Comparison of ENCODE assay signal across 9 cellular contexts in the genomic region with DNA sequence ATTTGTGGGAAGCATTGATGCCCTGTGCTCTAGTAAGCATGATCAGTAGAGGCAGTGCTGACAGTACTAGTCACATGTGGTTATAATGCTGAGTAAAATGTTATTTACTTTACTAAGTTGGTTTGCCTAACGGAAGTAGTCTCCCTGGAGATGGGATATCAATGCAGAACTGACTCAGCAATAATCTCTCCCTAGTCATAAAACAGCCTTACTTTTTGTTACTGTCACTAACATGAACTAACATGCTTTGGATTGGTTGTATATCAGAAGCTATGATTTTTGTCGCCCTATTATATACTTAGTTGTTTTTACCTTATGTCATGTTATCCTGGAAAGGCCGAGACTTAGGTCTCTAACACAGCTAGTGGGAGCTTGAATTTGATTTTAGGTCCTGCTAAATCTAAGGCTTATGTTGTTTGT. TPM values are rescaled to one million over a fixed set of nuclear protein-coding genes. Genes with fewer than 3 reads are reported as not detected.
DNase-seq lines count a peak whose midpoint lies in the region; ATAC-seq, FAIRE-seq and TF ChIP-seq lines count a peak whose summit lies in the region.
"Had no signal": no experiment of that assay in that cellular context is flagged by ENCODE, and none has a peak within 500 bp of the region (broad histone marks: within the 10 kb centered on the region; RNA-seq: fewer than 3 reads in every experiment).

No MANE protein-coding gene starts in this region.

- FAIRE-seq in HepG2 (lab: Jason Lieb, UNC), result no peak

- H3K9me3 Mint-ChIP-seq in CD8-positive, alpha-beta memory T cell, result peaks cover 0 to 12% (median 4%) of the 10 kb centered on the region in 5 donors
- H3K9me3 Mint-ChIP-seq in activated CD8-positive, alpha-beta T cell treated with anti-CD3 and anti-CD28 coated beads for 36 hours, result peaks cover 4% of the 10 kb centered on the region

- peaks cover 97% of the 10 kb centered on the region for H3K79me2 ChIP-seq in HepG2 (ENCODE audit: insufficient read depth, low read length)

- in situ Hi-C loops in KBM-7 (cut with MboI; ENCODE audit: low pct_unique_long_range_greater_than_20kb, low sequenced_read_pairs), result no loop called here
- in situ Hi-C loops in HepG2 (cut with HindIII; ENCODE audit: extremely low pct_ligation_motif_present, low pct_unique_long_range_greater_than_20kb), result no loop called here

- H3K4me1 Mint-ChIP-seq in CD8-positive, alpha-beta memory T cell, result peaks cover 35 to 88% (median 87%) of the 10 kb centered on the region in 3 donors
- H3K4me1 Mint-ChIP-seq in activated CD8-positive, alpha-beta T cell treated with anti-CD3 and anti-CD28 coated beads for 36 hours (ENCODE audit: low read depth), result peaks cover 38% of the 10 kb centered on the region

- H2AFZ ChIP-seq in HepG2 (ENCODE audit: low read length), result no peak overlapping the region

- no peak overlapping the region for H3K9ac ChIP-seq in HepG2 (ENCODE audit: insufficient read depth, low read depth, low read length)

- H3K36me3 ChIP-seq in HepG2 (replicated peaks in 1 of 2; ENCODE audit: control insufficient read depth in 1 of 2, insufficient read depth in 2 of 2, low read length in 2 of 2), result no peaks in the 10 kb centered on the region
- H3K36me3 ChIP-seq in CD8-positive, alpha-beta memory T cell (ENCODE audit: insufficient read depth, low read length), result no peaks in the 10 kb centered on the region

- no TSS peak for BruUV-seq in HepG2 (replicated peaks; lab: Mats Ljungman, UMichigan)

- no peak overlapping the region for H3K4me3 Mint-ChIP-seq in CD8-positive, alpha-beta memory T cell
- H3K4me3 Mint-ChIP-seq in activated CD8-positive, alpha-beta T cell treated with anti-CD3 and anti-CD28 coated beads for 36 hours, result no peak overlapping the region

- TF ChIP-seq RAD21 in HepG2 (CRISPR knock-in tag; IDR thresholded peaks at IDR 0.05), result no peak

- CTCF ChIA-PET in HepG2 (lab: Yijun Ruan, JAX; ENCODE audit: low intra/inter-chr PET ratio, low total read pairs), result no interaction called here
- CTCF ChIA-PET in CD8-positive, alpha-beta memory T cell (lab: Charles Lee), result interaction anchor here (1.4 kb wide), 1 partner anchor 28 kb away, joined by 3 read pairs; no protein-coding TSS in a partner anchor
- CTCF ChIA-PET in activated CD8-positive, alpha-beta T cell treated with anti-CD3 and anti-CD28 coated beads for 36 hours (lab: Charles Lee), result interaction anchor here (1.4 to 1.9 kb wide), 2 partner anchors 28 to 98 kb away, joined by 5 read pairs; no protein-coding TSS in a partner anchor

- no peak overlapping the region for H3K27ac Mint-ChIP-seq in CD8-positive, alpha-beta memory T cell
- H3K27ac Mint-ChIP-seq in activated CD8-positive, alpha-beta T cell treated with anti-CD3 and anti-CD28 coated beads for 36 hours, result no peak overlapping the region

- TF ChIP-seq EP300 in HepG2 (IDR thresholded peaks at IDR 0.05; ENCODE audit: low read depth in 2 of 2, low read length in 2 of 2) (peak in 1 of 2 experiments; percentile 50; a peak in 2 of 4 replicates), HepG2 (CRISPR knock-in tag; IDR thresholded peaks at IDR 0.05; ENCODE audit: borderline replicate concordance) (no peak)

- DNase-seq in AG20443 (ENCODE audit: low spot score), result peak; percentile 33
- DNase-seq in KBM-7, result peak; percentile 71
- peak; percentile 82 to 86 for DNase-seq in cardiac fibroblast (ENCODE audit: low read depth in 2 of 2)
- DNase-seq in HepG2 (ENCODE audit: low spot score), result peak; percentile 73
- DNase-seq in CD8-positive, alpha-beta memory T cell, result no peak
- no peak for DNase-seq in activated CD8-positive, alpha-beta T cell treated with anti-CD3 and anti-CD28 coated beads for 36 hours
- DNase-seq: activated effector memory CD4-positive, alpha-beta T cell treated with Interleukin-2 at 50 U/mL for 16 hours had no signal

- H3K4me1 ChIP-seq in HepG2 (ENCODE audit: insufficient read depth, low read length), result peaks cover 78% of the 10 kb centered on the region
- peaks cover 12% of the 10 kb centered on the region for H3K4me1 ChIP-seq in CD8-positive, alpha-beta memory T cell (ENCODE audit: insufficient read depth, low read length)

- H3K27me3 ChIP-seq in HepG2 (ENCODE audit: control insufficient read depth in 1 of 2, insufficient read depth in 2 of 2, low read length in 2 of 2), result no peaks in the 10 kb centered on the region
- no peaks in the 10 kb centered on the region for H3K27me3 ChIP-seq in CD8-positive, alpha-beta memory T cell (ENCODE audit: insufficient read depth, low read length, poor library complexity, severe bottlenecking)

- 0 out of 2 replicates have a peak overlapping the region, but pooled peaks have one; percentile 1 for H3K4me2 ChIP-seq in HepG2 (ENCODE audit: low read depth, low read length)

- H3K27ac ChIP-seq in HepG2 (ENCODE audit: extremely low read length, insufficient read depth, low read length), result peak overlapping the region; percentile 71
- no peak overlapping the region for H3K27ac ChIP-seq in CD8-positive, alpha-beta memory T cell (ENCODE audit: low read depth, low read length)

- ATAC-seq in HepG2 (peak; percentile 65), HG03025 (IDR thresholded peaks at IDR 0.05; ENCODE audit: low FRiP score, unreplicated experiment) (no peak), GM18511 (IDR thresholded peaks at IDR 0.05; ENCODE audit: unreplicated experiment) (no peak)
- no peak for ATAC-seq in activated CD8-positive, alpha-beta T cell treated with anti-CD3 and anti-CD28 coated beads for 36 hours

- H3K4me3 ChIP-seq in cardiac fibroblast (replicated peaks in 1 of 2; ENCODE audit: low read depth in 2 of 2, low read length in 2 of 2) (no peak overlapping the region), HepG2 (replicated peaks in 1 of 3; ENCODE audit: insufficient read depth in 1 of 3, low read depth in 2 of 3, low read length in 3 of 3) (no peak overlapping the region)
- H3K4me3 ChIP-seq in CD8-positive, alpha-beta memory T cell (ENCODE audit: low read length), result no peak overlapping the region

- POLR2A ChIA-PET in HepG2 (lab: Yijun Ruan, JAX), result no interaction called here
- POLR2A ChIA-PET in CD8-positive, alpha-beta memory T cell (lab: Charles Lee), result no interaction called here
- POLR2A ChIA-PET in activated CD8-positive, alpha-beta T cell treated with anti-CD3 and anti-CD28 coated beads for 36 hours (lab: Charles Lee), result no interaction called here

- H3K36me3 Mint-ChIP-seq in CD8-positive, alpha-beta memory T cell, result peaks cover 6 to 17% (median 11%) of the 10 kb centered on the region in 3 donors
- H3K36me3 Mint-ChIP-seq in activated CD8-positive, alpha-beta T cell treated with anti-CD3 and anti-CD28 coated beads for 36 hours (ENCODE audit: low read depth), result peaks cover 7% of the 10 kb centered on the region

- intact Hi-C loops in HepG2 (cut with micrococcal nuclease; ENCODE audit: unreplicated experiment), result no loop called here
- intact Hi-C loops in activated CD8-positive, alpha-beta T cell treated with anti-CD3 and anti-CD28 coated beads for 36 hours (cut with micrococcal nuclease), result no loop called here

- TF ChIP-seq POLR2A in HepG2 (IDR thresholded peaks at IDR 0.05; ENCODE audit: insufficient read depth in 1 of 2, low read depth in 2 of 2, low read length in 2 of 2), result no peak

- no peak for TF ChIP-seq CTCF in cardiac fibroblast (IDR thresholded peaks at IDR 0.05; ENCODE audit: low read depth, low read length)
- TF ChIP-seq CTCF in HepG2 (CRISPR knock-in tag; IDR thresholded peaks at IDR 0.05), result no peak
- no peak for TF ChIP-seq CTCF in activated CD8-positive, alpha-beta T cell treated with anti-CD3 and anti-CD28 coated beads for 36 hours (IDR thresholded peaks at IDR 0.05)

- H3K27me3 Mint-ChIP-seq in CD8-positive, alpha-beta memory T cell, result no peaks in the 10 kb centered on the region
- H3K27me3 Mint-ChIP-seq in activated CD8-positive, alpha-beta T cell treated with anti-CD3 and anti-CD28 coated beads for 36 hours, result no peaks in the 10 kb centered on the region

- 0 out of 2 replicates have a peak, but pooled peaks cover 7% of the 10 kb centered on the region for H4K20me1 ChIP-seq in HepG2 (ENCODE audit: insufficient read depth, low read length)

- no peaks in the 10 kb centered on the region for H3K9me3 ChIP-seq in HepG2 (ENCODE audit: low read length)
- H3K9me3 ChIP-seq in CD8-positive, alpha-beta memory T cell (ENCODE audit: low read length), result no peaks in the 10 kb centered on the region

- 76% methylated on average over 3 of the region's 3 CpGs for WGBS in HepG2 (ENCODE audit: low lambda C conversion rate)

TF ChIP-seq in HepG2, 621 proteins besides CTCF, POLR2A, EP300 and RAD21 (continues in another document):
- TF ChIP-seq GABPB1 (CRISPR knock-in tag; IDR thresholded peaks at IDR 0.05) (peak; percentile 37; the same call in 1 of the 2 replicates), ZNF614 (CRISPR knock-in tag; IDR thresholded peaks at IDR 0.05; ENCODE audit: borderline replicate concordance) (0 out of 2 replicates have a peak, but pooled peaks have one; percentile 40), THAP11 (CRISPR knock-in tag; IDR thresholded peaks at IDR 0.05) (0 out of 2 replicates have a peak, but pooled peaks have one; percentile 28)

RNA-seq across cellular contexts. Expression of a gene that starts 50.0 kb away (rescaled TPM):
- total RNA-seq in HepG2 (2016; rRNA removed; fragmentation: Illumina TruSeq; extraction: Trizol), result 17.6 and 27.6 TPM in 2 replicates
- total RNA-seq in HepG2 (2016; cell fraction: cytosol; rRNA removed; fragmentation: Illumina TruSeq; extraction: Trizol; ENCODE audit: low read depth), result 2.0 and 2.7 TPM in 2 replicates
- total RNA-seq in HepG2 (2016; cell fraction: insoluble cytoplasmic fraction; rRNA removed; fragmentation: Illumina TruSeq; extraction: Trizol), result 18.1 and 27.9 TPM in 2 replicates
- 11.9 and 12.4 TPM in 2 replicates for total RNA-seq in HepG2 (2016; cell fraction: membrane; rRNA removed; fragmentation: Illumina TruSeq; extraction: Trizol)
- 25.5 and 27.6 TPM in 2 replicates for total RNA-seq in HepG2 (2016; cell fraction: nucleus; rRNA removed; fragmentation: Illumina TruSeq; extraction: Trizol)
- 11.8 and 14.8 TPM in 2 replicates for polyA plus RNA-seq in HepG2 (2011; rRNA removed)
- 7.2 and 9.3 TPM in 2 replicates for polyA plus RNA-seq in HepG2 (2011; cell fraction: cytosol; rRNA removed)
- 9.0 and 9.5 TPM in 2 replicates for polyA plus RNA-seq in HepG2 (2011; cell fraction: nucleus; rRNA removed)
- polyA plus RNA-seq in HepG2 (2012), result 13.8 and 14.6 TPM in 2 replicates
- 1.1 and 1.4 TPM in 2 replicates for polyA plus RNA-seq in HepG2 (2016; cell fraction: cytosol; fragmentation: Illumina TruSeq; extraction: Trizol; ENCODE audit: low read depth)
- polyA plus RNA-seq in HepG2 (2016; cell fraction: insoluble cytoplasmic fraction; fragmentation: Illumina TruSeq; extraction: Trizol; ENCODE audit: low read depth), result 22.5 and 24.5 TPM in 2 replicates
- 6.5 and 7.3 TPM in 2 replicates for polyA plus RNA-seq in HepG2 (2016; cell fraction: membrane; fragmentation: Illumina TruSeq; extraction: Trizol; ENCODE audit: low read depth)
- polyA plus RNA-seq in HepG2 (2016; cell fraction: nucleus; fragmentation: Illumina TruSeq; extraction: Trizol; ENCODE audit: insufficient read depth, low read depth), result 18.1 and 19.5 TPM in 2 replicates
- polyA minus RNA-seq in HepG2 (2011; rRNA and poly(A)+ RNA removed; ENCODE audit: low replicate concordance), result 14.3 and 32.7 TPM in 2 replicates
- polyA minus RNA-seq in HepG2 (2011; cell fraction: cytosol; rRNA and poly(A)+ RNA removed), result 18.6 and 19.3 TPM in 2 replicates
- polyA minus RNA-seq in HepG2 (2011; cell fraction: nucleus; rRNA and poly(A)+ RNA removed), result 74.9 and 75.8 TPM in 2 replicates
- total RNA-seq in CD8-positive, alpha-beta memory T cell, result 1 to 10 TPM; 7.8 to 8.0 TPM
- 4.8 TPM for polyA plus RNA-seq in CD8-positive, alpha-beta memory T cell
- 1 to 10 TPM; 5.2 to 5.3 TPM for total RNA-seq in activated CD8-positive, alpha-beta T cell treated with anti-CD3 and anti-CD28 coated beads for 36 hours

Comparison
In these comparisons a context has a peak if more than half of its experiments do, and no peak if none do; other contexts are left out.
1. DNase-seq: peak in AG20443 (single experiment), KBM-7 (single experiment), cardiac fibroblast (2 of 2) and HepG2 (single experiment); none in CD8-positive, alpha-beta memory T cell (0 of 5) and activated CD8-positive, alpha-beta T cell treated with anti-CD3 and anti-CD28 coated beads for 36 hours (single experiment).